Comparison of ENCODE assay signal across 28 cellular contexts in the genomic region with DNA sequence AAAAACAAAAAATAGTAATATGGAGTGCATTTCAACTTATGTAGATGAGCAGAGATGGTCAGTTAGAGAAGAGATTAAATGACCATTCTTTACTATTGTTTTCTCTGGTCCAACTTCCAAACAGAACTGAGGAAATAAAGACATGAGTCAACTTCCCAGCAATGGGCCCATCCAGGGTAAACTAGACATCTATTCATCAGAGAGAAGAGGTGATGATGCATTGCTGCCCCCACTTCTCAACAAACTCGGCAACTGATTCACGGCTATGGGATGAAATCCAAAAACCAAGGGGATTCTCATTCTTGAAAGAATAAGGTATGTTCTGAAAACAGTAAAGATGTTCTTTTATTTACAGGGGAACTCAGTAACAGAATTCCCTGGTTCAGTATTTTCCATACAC.
A peak's percentile ranks its signal among the peaks of the same experiment; 100 is the strongest.
DNase-seq lines count a peak whose midpoint lies in the region; FAIRE-seq and TF ChIP-seq lines count a peak whose summit lies in the region.
"Had no signal": no experiment of that assay in that cellular context is flagged by ENCODE, and none has a peak within 500 bp of the region (broad histone marks: within the 10 kb centered on the region; RNA-seq: fewer than 3 reads in every experiment).

No MANE protein-coding gene starts in this region.

- no peak overlapping the region for H3K4me3 Mint-ChIP-seq in activated CD4-positive, alpha-beta T cell treated with anti-CD3 and anti-CD28 coated beads, Interleukin-2, amount 10 ng/mL, durations not matched to agents 7 days and 5 days
- H3K4me3 Mint-ChIP-seq: activated CD4-positive, alpha-beta T cell treated with anti-CD3 and anti-CD28 coated beads for 36 hours; activated T-cell treated with anti-CD3 and anti-CD28 coated beads, Interleukin-2, amount 50 U/mL, for 4 hours; T-helper 1 cell treated with Interleukin-12 subunit alpha and Interleukin-12 subunit beta and Interleukin-4 antibody, amounts not matched to agents 30 μg/mL and 1 μg/mL, for 36 hours had no signal

- no peaks in the 10 kb centered on the region for H3K9me3 Mint-ChIP-seq in activated CD4-positive, alpha-beta T cell treated with anti-CD3 and anti-CD28 coated beads, Interleukin-2, amount 10 ng/mL, durations not matched to agents 7 days and 5 days
- H3K9me3 Mint-ChIP-seq: activated T-cell treated with anti-CD3 and anti-CD28 coated beads, Interleukin-2, amount 50 U/mL, for 4 hours; T-helper 1 cell treated with Interleukin-12 subunit alpha and Interleukin-12 subunit beta and Interleukin-4 antibody, amounts not matched to agents 30 μg/mL and 1 μg/mL, for 36 hours had no signal

- H3K27ac Mint-ChIP-seq in activated CD4-positive, alpha-beta T cell treated with anti-CD3 and anti-CD28 coated beads, Interleukin-2, amount 10 ng/mL, durations not matched to agents 7 days and 5 days: no peak overlapping the region
- H3K27ac Mint-ChIP-seq: activated CD4-positive, alpha-beta T cell treated with anti-CD3 and anti-CD28 coated beads for 36 hours; T-helper 1 cell treated with Interleukin-12 subunit alpha and Interleukin-12 subunit beta and Interleukin-4 antibody, amounts not matched to agents 30 μg/mL and 1 μg/mL, for 36 hours had no signal

- CTCF ChIA-PET in activated CD4-positive, alpha-beta T cell treated with anti-CD3 and anti-CD28 coated beads, Interleukin-2, amount 10 ng/mL, durations not matched to agents 7 days and 5 days (lab: Charles Lee): no interaction called here
- CTCF ChIA-PET in RWPE1 (lab: Yijun Ruan, JAX): no interaction called here

- H3K36me3 Mint-ChIP-seq in activated CD4-positive, alpha-beta T cell treated with anti-CD3 and anti-CD28 coated beads, Interleukin-2, amount 10 ng/mL, durations not matched to agents 7 days and 5 days (ENCODE audit: low read depth): no peaks in the 10 kb centered on the region

- H3K27ac ChIP-seq in RWPE1: no peak overlapping the region
- H3K27ac ChIP-seq: A549, epithelial cell of prostate, foreskin keratinocyte, psoas muscle, SJCRH30, skin epidermis, upper lobe of left lung had no signal

- no peaks in the 10 kb centered on the region for H3K4me1 Mint-ChIP-seq in activated CD4-positive, alpha-beta T cell treated with anti-CD3 and anti-CD28 coated beads, Interleukin-2, amount 10 ng/mL, durations not matched to agents 7 days and 5 days
- H3K4me1 Mint-ChIP-seq: activated CD4-positive, alpha-beta T cell treated with anti-CD3 and anti-CD28 coated beads for 36 hours had no signal

- H3K4me3 ChIP-seq in astrocyte of the spinal cord (ENCODE audit: low read depth, low read length): no peak overlapping the region
- H3K4me3 ChIP-seq: A549, GM12878, HAP-1, psoas muscle, SJCRH30, skin epidermis, upper lobe of left lung had no signal

- H3K27me3 Mint-ChIP-seq in activated CD4-positive, alpha-beta T cell treated with anti-CD3 and anti-CD28 coated beads, Interleukin-2, amount 10 ng/mL, durations not matched to agents 7 days and 5 days: peaks cover 8% of the 10 kb centered on the region

- FAIRE-seq in GM12891 (lab: Jason Lieb, UNC): no peak
- FAIRE-seq: A549, GM12878 had no signal

- POLR2A ChIA-PET in activated CD4-positive, alpha-beta T cell treated with anti-CD3 and anti-CD28 coated beads, Interleukin-2, amount 10 ng/mL, durations not matched to agents 7 days and 5 days (lab: Charles Lee): no interaction called here
- POLR2A ChIA-PET in RWPE1 (lab: Yijun Ruan, JAX; ENCODE audit: low non-redundant PET): no interaction called here

- peak; percentile 35 for DNase-seq in Daoy (ENCODE audit: low read depth)
- DNase-seq in M059J (ENCODE audit: low read depth): peak; percentile 61
- DNase-seq in astrocyte of the spinal cord (ENCODE audit: low read depth, low spot score): peak; percentile 64
- DNase-seq in iris pigment epithelial cell (ENCODE audit: low read depth): peak; percentile 82
- DNase-seq in activated CD4-positive, alpha-beta T cell treated with anti-CD3 and anti-CD28 coated beads, Interleukin-2, amount 10 ng/mL, durations not matched to agents 7 days and 5 days: no peak
- DNase-seq in GM12891 (ENCODE audit: insufficient read length, low spot score): no peak
- no peak for DNase-seq in RKO (ENCODE audit: low spot score)
- no peak for DNase-seq in RWPE1 (ENCODE audit: low spot score)
- DNase-seq: activated CD4-positive, alpha-beta T cell treated with anti-CD3 and anti-CD28 coated beads for 36 hours; activated CD8-positive, alpha-beta memory T cell treated with anti-CD3 and anti-CD28 coated beads for 24 hours; activated T-cell treated with anti-CD3 and anti-CD28 coated beads, Interleukin-2, amount 50 U/mL, for 4 hours; BE2C; foreskin keratinocyte; mesenchymal stem cell; NCI-H1105; NCI-H2029 treated with DMSO at 0.1 percent for 48 hours; NCI-H345; NCI-H774; psoas muscle; SJCRH30; substantia nigra; upper lobe of left lung had no signal

- TF ChIP-seq CTCF in astrocyte of the spinal cord (IDR thresholded peaks at IDR 0.05; ENCODE audit: low read depth, low read length) (no peak), RWPE1 (conservative IDR thresholded peaks at IDR 0.05; ENCODE audit: low read depth) (no peak)

- in situ Hi-C loops in astrocyte of the spinal cord (cut with HindIII; ENCODE audit: low sequenced_read_pairs): no loop called here

- TF ChIP-seq POLR2A in GM12891 (IDR thresholded peaks at IDR 0.05; ENCODE audit: low read depth, low read length): no peak

TF ChIP-seq in GM12891, 5 proteins besides CTCF, POLR2A, EP300 and RAD21:
- TF ChIP-seq SPI1 (IDR thresholded peaks at IDR 0.05; ENCODE audit: low read depth, low read length): no peak
- no peak for TF ChIP-seq TAF1 (IDR thresholded peaks at IDR 0.05; ENCODE audit: low read depth, low read length)
- TF ChIP-seq POU2F2 (IDR thresholded peaks at IDR 0.05; ENCODE audit: low read depth, low read length): no peak
- no peak for TF ChIP-seq POLR2AphosphoS5 (IDR thresholded peaks at IDR 0.05; ENCODE audit: low read depth, low read length)
- TF ChIP-seq PAX5 (IDR thresholded peaks at IDR 0.05; ENCODE audit: insufficient read depth, low read length, severe bottlenecking): no peak

Comparison
In these comparisons a context has a peak if more than half of its experiments do, and no peak if none do; other contexts are left out.
1. DNase-seq: peak in Daoy (single experiment), M059J (single experiment), astrocyte of the spinal cord (single experiment) and iris pigment epithelial cell (single experiment); none in activated CD4-positive, alpha-beta T cell treated with anti-CD3 and anti-CD28 coated beads, Interleukin-2, amount 10 ng/mL, durations not matched to agents 7 days and 5 days (single experiment), GM12891 (single experiment), RKO (single experiment) and RWPE1 (single experiment).